ENCODE assay signal across 26 cellular contexts in genomic region chrX:129039176-129039575, GRCh38.
"Had no signal": no experiment of that assay in that cellular context is flagged by ENCODE, and none has a peak within 500 bp of the region (broad histone marks: within the 10 kb centered on the region; RNA-seq: fewer than 3 reads in every experiment).

No MANE protein-coding gene starts in this region.

- H3K4me3 ChIP-seq: ascending aorta, body of pancreas had no signal

- H3K4me1 ChIP-seq: ascending aorta had no signal

- H3K27me3 ChIP-seq: ascending aorta, body of pancreas had no signal

- H3K36me3 ChIP-seq: ascending aorta had no signal

- H3K27ac ChIP-seq: ascending aorta, body of pancreas had no signal

- ATAC-seq: activated naive CD4-positive, alpha-beta T cell treated with anti-CD3 and anti-CD28 coated beads, Interleukin-2, amount 50 U/mL, for 72 hours; activated naive CD8-positive, alpha-beta T cell treated with anti-CD3 and anti-CD28 coated beads, Interleukin-2, amount 50 U/mL, for 24 hours; activated T-cell treated with anti-CD3 and anti-CD28 coated beads, Interleukin-2, amount 50 U/mL, for 4 hours; body of pancreas; T-cell had no signal

- H3K9me3 ChIP-seq: ascending aorta, body of pancreas had no signal

- DNase-seq: activated CD4-positive, alpha-beta memory T cell treated with anti-CD3 and anti-CD28 coated beads for 36 hours; activated CD4-positive, alpha-beta T cell treated with anti-CD3 and anti-CD28 coated beads, Interleukin-2, amount 10 ng/mL, durations not matched to agents 7 days and 5 days; activated CD4-positive, CD25-positive, alpha-beta regulatory T cell; activated CD8-positive, alpha-beta memory T cell treated with anti-CD3 and anti-CD28 coated beads for 24 hours; activated effector memory CD4-positive, alpha-beta T cell treated with anti-CD3 and anti-CD28 coated beads, Interleukin-2, amount 50 U/mL, for 16 hours; activated naive CD4-positive, alpha-beta T cell treated with Interleukin-2 at 50 U/mL for 16 hours; activated naive CD8-positive, alpha-beta T cell treated with anti-CD3 and anti-CD28 coated beads, Interleukin-2, amount 50 U/mL, for 24 hours; activated T-cell treated with anti-CD3 and anti-CD28 coated beads, Interleukin-2, amount 50 U/mL, for 4 hours; amniotic stem cell; body of pancreas; central memory CD4-positive, alpha-beta T cell; MM.1S; NCI-H1105; NCI-H1694; NCI-H2029; NCI-H2171; NCI-H2227 treated with DMSO at 0.1 percent for 48 hours; NCI-H446 treated with DMSO at 0.1 percent for 48 hours; NCI-H524 treated with DMSO at 0.1 percent for 48 hours; NCI-H774; SIG-M5; T-cell; T-helper 2 cell; T1000 had no signal
